Comparison of ENCODE assay signal across 10 cellular contexts in genomic region chr6:28794175-28795002, GRCh38.
DNase-seq lines count a peak whose midpoint lies in the region; ATAC-seq, FAIRE-seq and TF ChIP-seq lines count a peak whose summit lies in the region.
"Had no signal": no experiment of that assay in that cellular context is flagged by ENCODE, and none has a peak within 500 bp of the region (broad histone marks: within the 10 kb centered on the region; RNA-seq: fewer than 3 reads in every experiment).

No MANE protein-coding gene starts in this region.

- H3K9me3 ChIP-seq in K562 (replicated peaks; ENCODE audit: control insufficient read depth, insufficient read depth, low read depth, low read length) (no peaks in the 10 kb centered on the region), neural progenitor cell (ENCODE audit: low read depth) (no peaks in the 10 kb centered on the region)
- H3K9me3 ChIP-seq: prostate gland had no signal

- H3F3A ChIP-seq in neural progenitor cell (ENCODE audit: low read depth) = peaks cover 27% of the 10 kb centered on the region

- H3K4me3 ChIP-seq in K562 = peak overlapping the region; percentile 47
- H3K4me3 ChIP-seq in neural progenitor cell = peak overlapping the region; percentile 53
- H3K4me3 ChIP-seq: prostate gland had no signal

- peak overlapping the region; percentile 79 for H3K4me3 Mint-ChIP-seq in neural progenitor cell

- H2AFZ ChIP-seq in K562 (ENCODE audit: low read depth, low read length) = peak overlapping the region; percentile 85
- peak overlapping the region; percentile 38 for H2AFZ ChIP-seq in neural progenitor cell (replicated peaks)

- no peaks in the 10 kb centered on the region for H3K9me1 ChIP-seq in K562 (ENCODE audit: control insufficient read depth, insufficient read depth, low read length)

- H3K4me2 ChIP-seq in K562 (ENCODE audit: insufficient read depth, low read length) (peak overlapping the region; percentile 86), neural progenitor cell (peak overlapping the region; percentile 78)

- DNase-seq in DMS53 (lab: John Stamatoyannopoulos, UW) (peak; percentile 13), DMS53 treated with DMSO at 0.1 percent for 48 hours (lab: John Stamatoyannopoulos, UW; ENCODE audit: unreplicated experiment) (no peak), NCI-H82 (lab: John Stamatoyannopoulos, UW) (peak; percentile 83), K562 (ENCODE audit: extremely low read depth in 1 of 4, low spot score in 3 of 4) (peak; percentile 38 to 89 (median 50)), neural progenitor cell (ENCODE audit: low spot score) (peak; percentile 87), T-helper 9 cell (no peak)

- ATAC-seq in K562 (peak; percentile 72), GM18909 (IDR thresholded peaks at IDR 0.05; ENCODE audit: poor library complexity, unreplicated experiment) (no peak), GM18870 (IDR thresholded peaks at IDR 0.05; ENCODE audit: unreplicated experiment) (no peak)

- H3K9ac ChIP-seq in K562 (ENCODE audit: insufficient read depth in 1 of 2, low read depth in 2 of 2, low read length in 2 of 2) (peak overlapping the region; percentile 9 to 84; a peak in 3 of 4 replicates), neural progenitor cell (no peak overlapping the region)

- CTCF ChIA-PET in K562 (lab: Yijun Ruan, JAX; ENCODE audit: low intra/inter-chr PET ratio) = no interaction called here

- WGBS in K562 (ENCODE audit: insufficient coverage, low coverage, missing lambda C conversion rate) = 16% methylated on average over 34 of the region's 35 CpGs

- peaks cover 81% of the 10 kb centered on the region for H3K27me3 Mint-ChIP-seq in neural progenitor cell (ENCODE audit: insufficient read depth, low read depth)

- intact Hi-C loops in K562 (cut with micrococcal nuclease) = loop anchor here (2.0 kb wide), 2 partner anchors 18 to 22 kb away; no protein-coding TSS in a partner anchor

- no peaks in the 10 kb centered on the region for H3K36me3 ChIP-seq in K562 (ENCODE audit: control insufficient read depth, insufficient read depth, low read length)
- no peaks in the 10 kb centered on the region for H3K36me3 ChIP-seq in neural progenitor cell
- H3K36me3 ChIP-seq: prostate gland had no signal

- no TSS peak for BruUV-seq in K562 (replicated peaks; lab: Mats Ljungman, UMichigan)

- no peaks in the 10 kb centered on the region for H3K79me2 ChIP-seq in K562 (ENCODE audit: control insufficient read depth, insufficient read depth, low read length)
- H3K79me2 ChIP-seq in neural progenitor cell (ENCODE audit: low read depth) = no peaks in the 10 kb centered on the region

- no peaks in the 10 kb centered on the region for H3K36me3 Mint-ChIP-seq in neural progenitor cell

- H3K4me1 ChIP-seq in K562 (replicated peaks in 1 of 2; ENCODE audit: control insufficient read depth in 2 of 2, insufficient read depth in 2 of 2, low read length in 2 of 2) = peaks cover 4 to 16% of the 10 kb centered on the region in 2 experiments; a peak in 3 of 5 replicates
- no peaks in the 10 kb centered on the region for H3K4me1 ChIP-seq in neural progenitor cell
- H3K4me1 ChIP-seq: prostate gland had no signal

- peak in 1 of 2 experiments; percentile 3; a peak in 1 of 4 replicates for TF ChIP-seq RAD21 in K562 (CRISPR knock-in tag; conservative IDR thresholded peaks at IDR 0.05 in 1 of 2, IDR thresholded peaks at IDR 0.05 in 1 of 2)

- H4K20me1 ChIP-seq in K562 (replicated peaks; ENCODE audit: control insufficient read depth, insufficient read depth, low read length) (no peaks in the 10 kb centered on the region), neural progenitor cell (ENCODE audit: low read depth) (peaks cover 26% of the 10 kb centered on the region)

- no peak overlapping the region for H3K27ac Mint-ChIP-seq in neural progenitor cell

- H3K27ac ChIP-seq in K562 (ENCODE audit: extremely low read depth, low read depth, low read length) (no peak overlapping the region), neural progenitor cell (no peak overlapping the region)
- H3K27ac ChIP-seq: prostate gland had no signal

- FAIRE-seq in K562 (lab: Jason Lieb, UNC) = peak; percentile 77
- FAIRE-seq: A204.1 had no signal

- H3K9me3 Mint-ChIP-seq in neural progenitor cell = peaks cover 12% of the 10 kb centered on the region

- H3K27me3 ChIP-seq in K562 (ENCODE audit: control insufficient read depth in 2 of 2, insufficient read depth in 2 of 2, low read length in 2 of 2) (no peaks in the 10 kb centered on the region), neural progenitor cell (peaks cover 90% of the 10 kb centered on the region)

- peaks cover 23% of the 10 kb centered on the region for H3K4me1 Mint-ChIP-seq in neural progenitor cell

- in situ Hi-C loops in K562 (cut with MboI) = no loop called here

- POLR2A ChIA-PET in K562 (lab: Yijun Ruan, JAX) = interaction anchor here (0.6 to 3.0 kb wide), 12 partner anchors 8 to 295 kb away, joined by 3 to 15 read pairs (median 6); no protein-coding TSS in a partner anchor

- TF ChIP-seq POLR2A in K562 (conservative IDR thresholded peaks at IDR 0.05) = no peak

- peak; percentile 29 for TF ChIP-seq EP300 in K562 (IDR thresholded peaks at IDR 0.05; ENCODE audit: low read length)

- TF ChIP-seq CTCF in K562 (IDR thresholded peaks at IDR 0.05 in 2 of 3, conservative IDR thresholded peaks at IDR 0.05 in 1 of 3; ENCODE audit: insufficient read depth in 2 of 3, low read depth in 1 of 3, low read length in 3 of 3) (0 out of 6 replicates have a peak, but pooled peaks of 1 of the 3 experiments have one; percentile 23), neural progenitor cell (IDR thresholded peaks at IDR 0.05) (no peak)

TF ChIP-seq in K562, 482 proteins besides CTCF, POLR2A, EP300 and RAD21 (continues in another document):
- TF ChIP-seq FOSL1 (tag; conservative IDR thresholded peaks at IDR 0.05) (no peak), FOXA3 (CRISPR knock-in tag; conservative IDR thresholded peaks at IDR 0.05 in 1 of 2, IDR thresholded peaks at IDR 0.05 in 1 of 2) (no peak), MAFK (IDR thresholded peaks at IDR 0.05; ENCODE audit: low read length) (0 out of 2 replicates have a peak, but pooled peaks have one; percentile 28), SIN3B (IDR thresholded peaks at IDR 0.05; ENCODE audit: low read depth) (no peak), SETDB1 (IDR thresholded peaks at IDR 0.05; ENCODE audit: low read length) (no peak), ZNF589 (CRISPR knock-in tag; IDR thresholded peaks at IDR 0.05; ENCODE audit: low read depth) (no peak), TGIF2 (CRISPR knock-in tag; IDR thresholded peaks at IDR 0.05) (no peak), MECOM (CRISPR knock-in tag; IDR thresholded peaks at IDR 0.05) (no peak), TEAD1 (CRISPR knock-in tag; IDR thresholded peaks at IDR 0.05) (no peak), TCF7 (IDR thresholded peaks at IDR 0.05; ENCODE audit: borderline replicate concordance) (no peak), TRIM25 (IDR thresholded peaks at IDR 0.05; ENCODE audit: borderline replicate concordance) (no peak), ZBTB33 (CRISPR knock-in tag; IDR thresholded peaks at IDR 0.05) (no peak), NFYB (IDR thresholded peaks at IDR 0.05; ENCODE audit: extremely low read depth, insufficient read length) (no peak), MEF2A (IDR thresholded peaks at IDR 0.05; ENCODE audit: control insufficient read depth, low read depth, low read length) (no peak), NEUROD1 (IDR thresholded peaks at IDR 0.05; ENCODE audit: borderline replicate concordance, low read depth, low read length, partially characterized antibody) (no peak), BACH1 (tag; IDR thresholded peaks at IDR 0.05) (no peak), HNRNPL (IDR thresholded peaks at IDR 0.05; ENCODE audit: low read depth, low read length) (no peak), FOXP1 (CRISPR knock-in tag; IDR thresholded peaks at IDR 0.05) (no peak), ZKSCAN1 (IDR thresholded peaks at IDR 0.05; ENCODE audit: low read depth, low read length) (no peak)

Comparison
In these comparisons a context has a peak if more than half of its experiments do, and no peak if none do; other contexts are left out.
1. DNase-seq: peak in DMS53 (single experiment), NCI-H82 (single experiment), K562 (4 of 4) and neural progenitor cell (single experiment); none in DMS53 treated with DMSO at 0.1 percent for 48 hours (single experiment) and T-helper 9 cell (single experiment).